In genomic region chr7:91068136-91068795, GRCh38 we compare ENCODE assay signal across 22 cellular contexts.
"Had no signal": no experiment of that assay in that cellular context is flagged by ENCODE, and none has a peak within 500 bp of the region (broad histone marks: within the 10 kb centered on the region; RNA-seq: fewer than 3 reads in every experiment).

No MANE protein-coding gene starts in this region.

- H3K27me3 ChIP-seq: adrenal gland, cardiac muscle cell, neural progenitor cell, spleen, testis had no signal

- H3K4me2 ChIP-seq: neural progenitor cell had no signal

- H3K4me3 ChIP-seq: adrenal gland, cardiac muscle cell, lower lobe of right lung, neural progenitor cell, spleen, testis had no signal

- H3K4me1 ChIP-seq: adrenal gland, lower lobe of right lung, spleen, testis had no signal

- FAIRE-seq: keratinocyte, TTC549 had no signal

- DNase-seq: activated CD4-positive, alpha-beta T cell treated with anti-CD3 and anti-CD28 coated beads for 36 hours; activated CD4-positive, alpha-beta T cell treated with anti-CD3 and anti-CD28 coated beads, Interleukin-2, amount 50 U/mL, for 4 hours; activated CD8-positive, alpha-beta memory T cell treated with anti-CD3 and anti-CD28 coated beads, Interleukin-2, amount 50 U/mL, for 48 hours; activated naive CD4-positive, alpha-beta T cell; activated T-cell treated with anti-CD3 and anti-CD28 coated beads, Interleukin-2, amount 50 U/mL, for 4 hours; adrenal gland; cortex of kidney; endodermal cell; foreskin fibroblast; lower lobe of right lung; naive thymus-derived CD8-positive, alpha-beta T cell; retina; spleen; stimulated activated CD4-positive, alpha-beta T cell treated with anti-CD3 and anti-CD28 coated beads, Interleukin-4, amount 100 ng/mL, for 1 hour; stimulated activated naive CD4-positive, alpha-beta T cell; T-cell; testis had no signal

- H3K9ac ChIP-seq: neural progenitor cell had no signal

- H3K27ac ChIP-seq: adrenal gland, cardiac muscle cell, lower lobe of right lung, neural progenitor cell, spleen, testis had no signal

- H2AFZ ChIP-seq: neural progenitor cell had no signal

- H3K36me3 ChIP-seq: adrenal gland, cardiac muscle cell, lower lobe of right lung, neural progenitor cell had no signal

- H3K9me3 ChIP-seq: adrenal gland, lower lobe of right lung, spleen, testis had no signal

- ATAC-seq: activated CD4-positive, alpha-beta T cell treated with anti-CD3 and anti-CD28 coated beads for 36 hours; activated T-cell treated with anti-CD3 and anti-CD28 coated beads, Interleukin-2, amount 50 U/mL, for 4 hours; left lobe of liver; lower lobe of right lung; naive thymus-derived CD8-positive, alpha-beta T cell; T-cell had no signal
